In genomic region chr12:7171854-7172253, GRCh38 we compare ENCODE assay signal across 28 cellular contexts. TPM values are rescaled to one million over a fixed set of nuclear protein-coding genes. Genes with fewer than 3 reads are reported as not detected.
"Had no signal": no experiment of that assay in that cellular context is flagged by ENCODE, and none has a peak within 500 bp of the region (broad histone marks: within the 10 kb centered on the region; RNA-seq: fewer than 3 reads in every experiment).

No MANE protein-coding gene starts in this region.

- H3K27me3 ChIP-seq: SJSA1 had no signal

- H3K36me3 ChIP-seq: adrenal gland, SJSA1 had no signal

- H3K4me3 Mint-ChIP-seq: activated CD4-positive, alpha-beta memory T cell treated with anti-CD3 and anti-CD28 coated beads, Interleukin-2, amount 10 ng/mL, durations not matched to agents 7 days and 5 days; activated CD4-positive, alpha-beta T cell treated with anti-CD3 and anti-CD28 coated beads for 36 hours; activated naive CD8-positive, alpha-beta T cell treated with anti-CD3 and anti-CD28 coated beads, Interleukin-2, amount 10 ng/mL, durations not matched to agents 7 days and 5 days; activated T-cell treated with anti-CD3 and anti-CD28 coated beads, Interleukin-2, amount 50 U/mL, for 72 hours had no signal

- H3K4me1 ChIP-seq: adrenal gland, SJSA1 had no signal

- H3K4me3 ChIP-seq: adrenal gland, SJSA1 had no signal

- FAIRE-seq: RCC 7860 had no signal

- H3K27ac ChIP-seq: adrenal gland, SJSA1, VCaP had no signal

- H3K27ac Mint-ChIP-seq: activated CD4-positive, alpha-beta memory T cell treated with anti-CD3 and anti-CD28 coated beads, Interleukin-2, amount 10 ng/mL, durations not matched to agents 7 days and 5 days; activated CD4-positive, alpha-beta T cell treated with anti-CD3 and anti-CD28 coated beads for 36 hours; activated naive CD8-positive, alpha-beta T cell treated with anti-CD3 and anti-CD28 coated beads, Interleukin-2, amount 10 ng/mL, durations not matched to agents 7 days and 5 days; activated T-cell treated with anti-CD3 and anti-CD28 coated beads, Interleukin-2, amount 50 U/mL, for 72 hours; activated T-helper 2 cell treated with anti-CD3 and anti-CD28 coated beads, Interferon-gamma antibody, Interleukin-2, Interleukin-4, amounts not matched to agents 10 μg/mL and 5 μg/mL and 100 μg/mL, durations not matched to agents 14 hours and 24 hours and 36 hours had no signal

- ATAC-seq: activated CD4-positive, alpha-beta T cell treated with anti-CD3 and anti-CD28 coated beads for 36 hours; activated T-cell treated with anti-CD3 and anti-CD28 coated beads, Interleukin-2, amount 50 U/mL, for 72 hours; PC-3; SK-N-SH treated with all-trans-retinoic acid at 6 μM for 48 hours had no signal

- H3K4me1 Mint-ChIP-seq: activated CD4-positive, alpha-beta memory T cell treated with anti-CD3 and anti-CD28 coated beads, Interleukin-2, amount 10 ng/mL, durations not matched to agents 7 days and 5 days; activated CD4-positive, alpha-beta T cell treated with anti-CD3 and anti-CD28 coated beads for 36 hours; activated naive CD8-positive, alpha-beta T cell treated with anti-CD3 and anti-CD28 coated beads, Interleukin-2, amount 10 ng/mL, durations not matched to agents 7 days and 5 days had no signal

- DNase-seq: activated CD4-positive, alpha-beta memory T cell treated with anti-CD3 and anti-CD28 coated beads, Interleukin-2, amount 10 ng/mL, durations not matched to agents 7 days and 5 days; activated CD4-positive, alpha-beta T cell treated with anti-CD3 and anti-CD28 coated beads for 36 hours; activated CD4-positive, alpha-beta T cell treated with anti-CD3 and anti-CD28 coated beads, Interleukin-2, amount 50 U/mL, for 1 hour; activated CD4-positive, CD25-positive, alpha-beta regulatory T cell; activated naive CD4-positive, alpha-beta T cell treated with anti-CD3 and anti-CD28 coated beads, Interleukin-2, amount 50 U/mL, for 16 hours; activated naive CD8-positive, alpha-beta T cell treated with anti-CD3 and anti-CD28 coated beads, Interleukin-2, amount 10 ng/mL, durations not matched to agents 7 days and 5 days; activated T-cell treated with anti-CD3 and anti-CD28 coated beads for 4 hours; activated T-cell treated with anti-CD3 and anti-CD28 coated beads, Interleukin-2, amount 50 U/mL, for 72 hours; adrenal gland; anterior cingulate cortex; MM.1S; NCI-H1105; NCI-H1436; NCI-H1694 treated with DMSO at 0.1 percent for 48 hours; NCI-H2029 treated with DMSO at 0.1 percent for 48 hours; NCI-H510A treated with DMSO at 0.1 percent for 48 hours; NCI-H69; NK-92 treated with Interleukin-12 subunit alpha and Interleukin-12 subunit beta, amount 100 ng/mL, for 24 hours; PC-3; SHP77; SW 1271; T-helper 2 cell; T1000 had no signal

RNA-seq across cellular contexts. Expression of gene RBP5, which starts 43.2 kb away (rescaled TPM):
- total RNA-seq: activated CD4-positive, alpha-beta T cell treated with anti-CD3 and anti-CD28 coated beads for 36 hours; activated T-helper 2 cell treated with anti-CD3 and anti-CD28 coated beads, Interferon-gamma antibody, Interleukin-2, Interleukin-4, amounts not matched to agents 10 μg/mL and 5 μg/mL and 100 μg/mL, durations not matched to agents 14 hours and 24 hours and 36 hours; PC-3; SJSA1 had no signal
